ENCODE assay signal across 1 cellular context in genomic region chr16:52578007-52578828, GRCh38.
A peak's percentile ranks its signal among the peaks of the same experiment; 100 is the strongest.
TF ChIP-seq lines count a peak whose summit lies in the region.

No MANE protein-coding gene starts in this region.

TF ChIP-seq in HepG2, 621 proteins besides CTCF, POLR2A, EP300 and RAD21 (continued from another document and continues in another):
- TF ChIP-seq ZHX2 (IDR thresholded peaks at IDR 0.05; ENCODE audit: low read depth): 0 out of 2 replicates have a peak, but pooled peaks have one; percentile 47
- TF ChIP-seq ZHX2 (CRISPR knock-in tag; IDR thresholded peaks at IDR 0.05; ENCODE audit: borderline replicate concordance): no peak
- no peak for TF ChIP-seq TRIM22 (IDR thresholded peaks at IDR 0.05)
- no peak for TF ChIP-seq ATM (IDR thresholded peaks at IDR 0.05; ENCODE audit: borderline replicate concordance)
- peak; percentile 87 for TF ChIP-seq IKZF5 (CRISPR knock-in tag; IDR thresholded peaks at IDR 0.05)
- no peak for TF ChIP-seq ZNF772 (CRISPR knock-in tag; IDR thresholded peaks at IDR 0.05)
- TF ChIP-seq KMT2B (CRISPR knock-in tag; IDR thresholded peaks at IDR 0.05): no peak; the same call in 1 of the 2 replicates
- no peak for TF ChIP-seq ZBTB49 (CRISPR knock-in tag; IDR thresholded peaks at IDR 0.05; ENCODE audit: borderline replicate concordance)
- peak; percentile 95 for TF ChIP-seq MED1 (CRISPR knock-in tag; IDR thresholded peaks at IDR 0.05)
- TF ChIP-seq ZNF317 (CRISPR knock-in tag; IDR thresholded peaks at IDR 0.05): 0 out of 2 replicates have a peak, but pooled peaks have one; percentile 34
- TF ChIP-seq HOXA3 (CRISPR knock-in tag; IDR thresholded peaks at IDR 0.05): peak; percentile 68
- no peak for TF ChIP-seq RFXANK (CRISPR knock-in tag; IDR thresholded peaks at IDR 0.05)
- TF ChIP-seq CENPBD1 (CRISPR knock-in tag; IDR thresholded peaks at IDR 0.05; ENCODE audit: borderline replicate concordance, low read depth): no peak
- TF ChIP-seq AGO1 (IDR thresholded peaks at IDR 0.05; ENCODE audit: low read depth, low read length, poor library complexity, severe bottlenecking): no peak
- TF ChIP-seq CREBL2 (CRISPR knock-in tag; IDR thresholded peaks at IDR 0.05; ENCODE audit: borderline replicate concordance): no peak
- TF ChIP-seq DNMT1 (CRISPR knock-in tag; IDR thresholded peaks at IDR 0.05): no peak
- TF ChIP-seq XRCC5 (optimal IDR thresholded peaks at IDR 0.05; ENCODE audit: low read length): no peak
- TF ChIP-seq ZMYM2 (CRISPR knock-in tag; IDR thresholded peaks at IDR 0.05): 0 out of 2 replicates have a peak, but pooled peaks have one; percentile 38
- TF ChIP-seq ZNF619 (CRISPR knock-in tag; IDR thresholded peaks at IDR 0.05): no peak
- TF ChIP-seq TBL1XR1 (IDR thresholded peaks at IDR 0.05; ENCODE audit: borderline replicate concordance, low read length, partially characterized antibody): peak; percentile 80
- TF ChIP-seq HNF4A (CRISPR knock-in tag; IDR thresholded peaks at IDR 0.05): peak; percentile 81
- no peak for TF ChIP-seq ETS1 (CRISPR knock-in tag; IDR thresholded peaks at IDR 0.05)
- TF ChIP-seq SOX13 (IDR thresholded peaks at IDR 0.05): peak; percentile 8; the same call in 1 of the 2 replicates
- TF ChIP-seq SOX13 (CRISPR knock-in tag; conservative IDR thresholded peaks at IDR 0.05 in 1 of 2, IDR thresholded peaks at IDR 0.05 in 1 of 2): peak in 1 of 2 experiments; percentile 79; a peak in 2 of 4 replicates
- TF ChIP-seq NR2F2 (IDR thresholded peaks at IDR 0.05; ENCODE audit: borderline replicate concordance, low read depth): peak; percentile 89
- TF ChIP-seq PBX2 (CRISPR knock-in tag; IDR thresholded peaks at IDR 0.05): no peak
- TF ChIP-seq HIVEP1 (CRISPR knock-in tag; IDR thresholded peaks at IDR 0.05): no peak
- no peak for TF ChIP-seq AHR (CRISPR knock-in tag; IDR thresholded peaks at IDR 0.05)
- TF ChIP-seq ZBTB2 (CRISPR knock-in tag; IDR thresholded peaks at IDR 0.05; ENCODE audit: low read depth): no peak
- no peak for TF ChIP-seq ZNF709 (CRISPR knock-in tag; IDR thresholded peaks at IDR 0.05)
- no peak for TF ChIP-seq ZNF704 (CRISPR knock-in tag; IDR thresholded peaks at IDR 0.05; ENCODE audit: borderline replicate concordance)
- peak; percentile 47 to 72; a peak in 3 of 4 replicates for TF ChIP-seq NR2F1 (CRISPR knock-in tag; IDR thresholded peaks at IDR 0.05)
- TF ChIP-seq SNRNP70 (IDR thresholded peaks at IDR 0.05; ENCODE audit: low read depth, low read length): no peak
- TF ChIP-seq ZNF792 (CRISPR knock-in tag; IDR thresholded peaks at IDR 0.05): no peak; the same call in 1 of the 2 replicates
- TF ChIP-seq ZNF878 (CRISPR knock-in tag; IDR thresholded peaks at IDR 0.05): peak; percentile 80
- peak; percentile 44; the same call in 1 of the 2 replicates for TF ChIP-seq THRA (CRISPR knock-in tag; IDR thresholded peaks at IDR 0.05; ENCODE audit: borderline replicate concordance)
- TF ChIP-seq SMC3 (IDR thresholded peaks at IDR 0.05; ENCODE audit: low read length): no peak
- no peak for TF ChIP-seq SNAPC2 (CRISPR knock-in tag; IDR thresholded peaks at IDR 0.05)
- no peak for TF ChIP-seq ZNF670 (CRISPR knock-in tag; IDR thresholded peaks at IDR 0.05; ENCODE audit: borderline replicate concordance)
- TF ChIP-seq TMF1 (CRISPR knock-in tag; IDR thresholded peaks at IDR 0.05; ENCODE audit: low read depth): no peak
- TF ChIP-seq ZMYM3 (CRISPR knock-in tag; IDR thresholded peaks at IDR 0.05): no peak; the same call in 1 of the 2 replicates
- no peak for TF ChIP-seq ZNF703 (CRISPR knock-in tag; IDR thresholded peaks at IDR 0.05; ENCODE audit: borderline replicate concordance)
- TF ChIP-seq ZFP82 (CRISPR knock-in tag; IDR thresholded peaks at IDR 0.05; ENCODE audit: borderline replicate concordance): 0 out of 2 replicates have a peak, but pooled peaks have one; percentile 56
- peak; percentile 88 for TF ChIP-seq ZGPAT (CRISPR knock-in tag; IDR thresholded peaks at IDR 0.05)
- TF ChIP-seq CBFB (CRISPR knock-in tag; IDR thresholded peaks at IDR 0.05): peak; percentile 49; the same call in 1 of the 2 replicates
